3 cellular contexts compared by ENCODE assay signal in genomic region chr14:73237786-73238261, GRCh38.
TF ChIP-seq lines count a peak whose summit lies in the region.

No MANE protein-coding gene starts in this region.

TF ChIP-seq in IMR-90, 13 proteins besides CTCF, POLR2A, EP300 and RAD21:
- no peak for TF ChIP-seq CEBPB (IDR thresholded peaks at IDR 0.05; ENCODE audit: low read depth, low read length)
- TF ChIP-seq, protein P1, sequence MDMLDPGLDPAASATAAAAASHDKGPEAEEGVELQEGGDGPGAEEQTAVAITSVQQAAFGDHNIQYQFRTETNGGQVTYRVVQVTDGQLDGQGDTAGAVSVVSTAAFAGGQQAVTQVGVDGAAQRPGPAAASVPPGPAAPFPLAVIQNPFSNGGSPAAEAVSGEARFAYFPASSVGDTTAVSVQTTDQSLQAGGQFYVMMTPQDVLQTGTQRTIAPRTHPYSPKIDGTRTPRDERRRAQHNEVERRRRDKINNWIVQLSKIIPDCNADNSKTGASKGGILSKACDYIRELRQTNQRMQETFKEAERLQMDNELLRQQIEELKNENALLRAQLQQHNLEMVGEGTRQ (IDR thresholded peaks at IDR 0.05; ENCODE audit: low read depth, low read length), result no peak
- TF ChIP-seq RCOR1 (IDR thresholded peaks at IDR 0.05; ENCODE audit: insufficient replicate concordance, low read length), result no peak
- TF ChIP-seq ELK1 (IDR thresholded peaks at IDR 0.05; ENCODE audit: borderline replicate concordance, low read depth, low read length), result no peak
- no peak for TF ChIP-seq CHD1 (IDR thresholded peaks at IDR 0.05; ENCODE audit: low read depth, low read length)
- TF ChIP-seq RFX5 (IDR thresholded peaks at IDR 0.05; ENCODE audit: low read depth, low read length), result no peak
- TF ChIP-seq FOS (IDR thresholded peaks at IDR 0.05; ENCODE audit: low read depth, low read length), result no peak
- no peak for TF ChIP-seq MAZ (IDR thresholded peaks at IDR 0.05; ENCODE audit: borderline replicate concordance, low read depth, low read length)
- no peak for TF ChIP-seq SMC3 (IDR thresholded peaks at IDR 0.05; ENCODE audit: low read depth, low read length)
- no peak for TF ChIP-seq MXI1 (IDR thresholded peaks at IDR 0.05; ENCODE audit: borderline replicate concordance, low read depth, low read length)
- no peak for TF ChIP-seq NFE2L2 (IDR thresholded peaks at IDR 0.05; ENCODE audit: low read depth, low read length)
- no peak for TF ChIP-seq MAFK (IDR thresholded peaks at IDR 0.05; ENCODE audit: low read depth, low read length)
- no peak for TF ChIP-seq BHLHE40 (IDR thresholded peaks at IDR 0.05; ENCODE audit: low read depth, low read length)

TF ChIP-seq in endothelial cell of umbilical vein, 7 proteins besides CTCF, POLR2A, EP300 and RAD21:
- TF ChIP-seq EZH2 (IDR thresholded peaks at IDR 0.05; ENCODE audit: borderline replicate concordance, low read depth, low read length, severe bottlenecking), result peak; percentile 48
- TF ChIP-seq MAX (IDR thresholded peaks at IDR 0.05; ENCODE audit: insufficient read depth, insufficient read length), result no peak

TF ChIP-seq in neural cell, 6 proteins besides CTCF, POLR2A, EP300 and RAD21:
- no peak for TF ChIP-seq POLR2AphosphoS5 (IDR thresholded peaks at IDR 0.05)
- TF ChIP-seq MXI1 (conservative IDR thresholded peaks at IDR 0.05; ENCODE audit: poor library complexity, severe bottlenecking), result no peak
- no peak for TF ChIP-seq REST (IDR thresholded peaks at IDR 0.05; ENCODE audit: borderline replicate concordance)
- TF ChIP-seq EZH2 (IDR thresholded peaks at IDR 0.05; ENCODE audit: borderline replicate concordance, insufficient read depth, low read length, poor library complexity, severe bottlenecking), result no peak
- TF ChIP-seq TAF1 (IDR thresholded peaks at IDR 0.05; ENCODE audit: low read depth), result no peak
- TF ChIP-seq SMC3 (conservative IDR thresholded peaks at IDR 0.05; ENCODE audit: poor library complexity), result no peak
